ENCODE assay signal across 10 cellular contexts in genomic region chr10:55630491-55631056, GRCh38.
DNase-seq lines count a peak whose midpoint lies in the region; ATAC-seq and TF ChIP-seq lines count a peak whose summit lies in the region.
"Had no signal": no experiment of that assay in that cellular context is flagged by ENCODE, and none has a peak within 500 bp of the region (broad histone marks: within the 10 kb centered on the region; RNA-seq: fewer than 3 reads in every experiment).

No MANE protein-coding gene starts in this region.

- POLR2A ChIA-PET in Panc1 (lab: Charles Lee): no interaction called here
- POLR2A ChIA-PET in activated CD4-positive, alpha-beta T cell treated with anti-CD3 and anti-CD28 coated beads, Interleukin-2, amount 10 ng/mL, durations not matched to agents 7 days and 5 days (lab: Charles Lee): no interaction called here

- H3K27ac Mint-ChIP-seq in activated CD4-positive, alpha-beta T cell treated with anti-CD3 and anti-CD28 coated beads, Interleukin-2, amount 10 ng/mL, durations not matched to agents 7 days and 5 days: no peak overlapping the region
- no peak overlapping the region for H3K27ac Mint-ChIP-seq in activated T-helper 1 cell treated with anti-CD3 and anti-CD28 coated beads, Interleukin-12 subunit alpha, Interleukin-12 subunit beta, Interleukin-2, Interleukin-4 antibody, amounts not matched to agents 30 ng/mL and 10 ng/mL and 1 ng/mL, durations not matched to agents 14 hours and 24 hours and 36 hours
- H3K27ac Mint-ChIP-seq: memory B cell had no signal

- no peaks in the 10 kb centered on the region for H4K20me1 ChIP-seq in osteoblast (ENCODE audit: insufficient read depth, low read length)
- H4K20me1 ChIP-seq in Karpas-422 (ENCODE audit: insufficient read depth, low read depth, low read length): no peaks in the 10 kb centered on the region

- peaks cover 10% of the 10 kb centered on the region for H3K4me1 Mint-ChIP-seq in activated CD4-positive, alpha-beta T cell treated with anti-CD3 and anti-CD28 coated beads, Interleukin-2, amount 10 ng/mL, durations not matched to agents 7 days and 5 days
- H3K4me1 Mint-ChIP-seq in activated T-helper 1 cell treated with anti-CD3 and anti-CD28 coated beads, Interleukin-12 subunit alpha, Interleukin-12 subunit beta, Interleukin-2, Interleukin-4 antibody, amounts not matched to agents 30 ng/mL and 10 ng/mL and 1 ng/mL, durations not matched to agents 14 hours and 24 hours and 36 hours (ENCODE audit: low read depth): peaks cover 4% of the 10 kb centered on the region

- TF ChIP-seq CTCF in Panc1 (IDR thresholded peaks at IDR 0.05): no peak
- no peak for TF ChIP-seq CTCF in foreskin keratinocyte (conservative IDR thresholded peaks at IDR 0.05)
- TF ChIP-seq CTCF in osteoblast (IDR thresholded peaks at IDR 0.05; ENCODE audit: extremely low read depth, low read depth, low read length): no peak

- no peaks in the 10 kb centered on the region for H3K36me3 ChIP-seq in Panc1 (ENCODE audit: control insufficient read depth, insufficient read depth, low read length)
- H3K36me3 ChIP-seq in osteoblast (ENCODE audit: insufficient read depth, low read length): no peaks in the 10 kb centered on the region
- H3K36me3 ChIP-seq in Karpas-422 (ENCODE audit: insufficient read depth, low read length): no peaks in the 10 kb centered on the region

- peaks cover 2% of the 10 kb centered on the region for H3K9me3 Mint-ChIP-seq in activated CD4-positive, alpha-beta T cell treated with anti-CD3 and anti-CD28 coated beads, Interleukin-2, amount 10 ng/mL, durations not matched to agents 7 days and 5 days
- no peaks in the 10 kb centered on the region for H3K9me3 Mint-ChIP-seq in activated T-helper 1 cell treated with anti-CD3 and anti-CD28 coated beads, Interleukin-12 subunit alpha, Interleukin-12 subunit beta, Interleukin-2, Interleukin-4 antibody, amounts not matched to agents 30 ng/mL and 10 ng/mL and 1 ng/mL, durations not matched to agents 14 hours and 24 hours and 36 hours

- no peaks in the 10 kb centered on the region; the same call in 1 of the 2 replicates for H3K27me3 ChIP-seq in Panc1 (ENCODE audit: control insufficient read depth, insufficient read depth, low read length)
- peaks cover 53% of the 10 kb centered on the region for H3K27me3 ChIP-seq in foreskin keratinocyte
- H3K27me3 ChIP-seq in osteoblast (ENCODE audit: insufficient read depth, low read length): no peaks in the 10 kb centered on the region
- no peaks in the 10 kb centered on the region for H3K27me3 ChIP-seq in Karpas-422 (ENCODE audit: low read length)

- BruUV-seq in Panc1 (replicated peaks; lab: Mats Ljungman, UMichigan): no TSS peak

- 0 out of 2 replicates have a peak overlapping the region, but pooled peaks have one; percentile 9 for H3K27ac ChIP-seq in Panc1 (ENCODE audit: low read length)
- no peak overlapping the region for H3K27ac ChIP-seq in foreskin keratinocyte
- H3K27ac ChIP-seq in osteoblast (ENCODE audit: low read depth, low read length): no peak overlapping the region
- H3K27ac ChIP-seq in Karpas-422 (ENCODE audit: low read length): no peak overlapping the region

- ATAC-seq in Panc1: peak; percentile 64
- peak; percentile 32 for ATAC-seq in foreskin keratinocyte

- H3K27me3 Mint-ChIP-seq in activated CD4-positive, alpha-beta T cell treated with anti-CD3 and anti-CD28 coated beads, Interleukin-2, amount 10 ng/mL, durations not matched to agents 7 days and 5 days: peaks cover 38% of the 10 kb centered on the region
- H3K27me3 Mint-ChIP-seq in activated T-helper 1 cell treated with anti-CD3 and anti-CD28 coated beads, Interleukin-12 subunit alpha, Interleukin-12 subunit beta, Interleukin-2, Interleukin-4 antibody, amounts not matched to agents 30 ng/mL and 10 ng/mL and 1 ng/mL, durations not matched to agents 14 hours and 24 hours and 36 hours (ENCODE audit: insufficient read depth): peaks cover 32% of the 10 kb centered on the region

- DNase-seq in Ammon's horn (ENCODE audit: low spot score) (peak; percentile 43), Panc1 (ENCODE audit: low read depth, low spot score) (no peak), foreskin keratinocyte (peak in 1 of 2 donors; percentile 18), osteoblast (ENCODE audit: insufficient read length, low spot score, missing footprints) (peak; percentile 19), Karpas-422 (no peak), NCI-H2029 (lab: John Stamatoyannopoulos, UW) (no peak)
- no peak for DNase-seq in activated CD4-positive, alpha-beta T cell treated with anti-CD3 and anti-CD28 coated beads, Interleukin-2, amount 10 ng/mL, durations not matched to agents 7 days and 5 days
- no peak for DNase-seq in activated T-helper 1 cell treated with anti-CD3 and anti-CD28 coated beads, Interleukin-12 subunit alpha, Interleukin-12 subunit beta, Interleukin-2, Interleukin-4 antibody, amounts not matched to agents 30 ng/mL and 10 ng/mL and 1 ng/mL, durations not matched to agents 14 hours and 24 hours and 36 hours (ENCODE audit: low spot score)
- DNase-seq: DND-41 had no signal

- H3K4me3 ChIP-seq in Panc1 (ENCODE audit: low read depth in 2 of 2, low read length in 2 of 2): peak overlapping the region; percentile 54 to 65
- H3K4me3 ChIP-seq in osteoblast (ENCODE audit: insufficient read depth, low read length): no peak overlapping the region
- no peak overlapping the region for H3K4me3 ChIP-seq in Karpas-422 (ENCODE audit: low read length)

- H3K9me3 ChIP-seq in Panc1 (ENCODE audit: control insufficient read depth, insufficient read depth, low read depth, low read length): no peaks in the 10 kb centered on the region
- H3K9me3 ChIP-seq in osteoblast (ENCODE audit: low read depth, low read length): no peaks in the 10 kb centered on the region
- peaks cover 17% of the 10 kb centered on the region for H3K9me3 ChIP-seq in Karpas-422 (ENCODE audit: low read length)

- H3K4me1 ChIP-seq in Panc1 (ENCODE audit: control insufficient read depth, insufficient read depth, low read length) (no peaks in the 10 kb centered on the region), foreskin keratinocyte (no peaks in the 10 kb centered on the region), osteoblast (ENCODE audit: insufficient read depth, low read length) (no peaks in the 10 kb centered on the region), Karpas-422 (ENCODE audit: low read length) (no peaks in the 10 kb centered on the region)

- H3K79me2 ChIP-seq in osteoblast (ENCODE audit: insufficient read depth, low read length) (no peaks in the 10 kb centered on the region), Karpas-422 (ENCODE audit: low read length) (no peaks in the 10 kb centered on the region)

- H3K4me2 ChIP-seq in osteoblast (ENCODE audit: insufficient read depth, low read length) (peak overlapping the region; percentile 28), Karpas-422 (ENCODE audit: low read depth, low read length, poor library complexity, severe bottlenecking) (no peak overlapping the region)

- intact Hi-C loops in Panc1 (cut with micrococcal nuclease; ENCODE audit: unreplicated experiment): no loop called here
- intact Hi-C loops in activated T-helper 1 cell treated with anti-CD3 and anti-CD28 coated beads, Interleukin-12 subunit alpha, Interleukin-12 subunit beta, Interleukin-2, Interleukin-4 antibody, amounts not matched to agents 30 ng/mL and 10 ng/mL and 1 ng/mL, durations not matched to agents 14 hours and 24 hours and 36 hours (cut with micrococcal nuclease): no loop called here

- H2AFZ ChIP-seq in osteoblast (ENCODE audit: low read length) (no peak overlapping the region), Karpas-422 (ENCODE audit: low read length) (no peak overlapping the region)

- H3K9ac ChIP-seq in Karpas-422 (ENCODE audit: low read length): no peak overlapping the region

- CTCF ChIA-PET in Panc1 (lab: Charles Lee): interaction anchor here (1.2 kb wide), 1 partner anchor 82 kb away, joined by 5 read pairs; no protein-coding TSS in a partner anchor
- CTCF ChIA-PET in activated CD4-positive, alpha-beta T cell treated with anti-CD3 and anti-CD28 coated beads, Interleukin-2, amount 10 ng/mL, durations not matched to agents 7 days and 5 days (lab: Charles Lee): no interaction called here

- H3K36me3 Mint-ChIP-seq in activated CD4-positive, alpha-beta T cell treated with anti-CD3 and anti-CD28 coated beads, Interleukin-2, amount 10 ng/mL, durations not matched to agents 7 days and 5 days (ENCODE audit: low read depth): no peaks in the 10 kb centered on the region
- peaks cover 2% of the 10 kb centered on the region for H3K36me3 Mint-ChIP-seq in activated T-helper 1 cell treated with anti-CD3 and anti-CD28 coated beads, Interleukin-12 subunit alpha, Interleukin-12 subunit beta, Interleukin-2, Interleukin-4 antibody, amounts not matched to agents 30 ng/mL and 10 ng/mL and 1 ng/mL, durations not matched to agents 14 hours and 24 hours and 36 hours (ENCODE audit: low read depth)

- in situ Hi-C loops in Panc1 (cut with HindIII; ENCODE audit: low pct_unique_long_range_greater_than_20kb, low sequenced_read_pairs): no loop called here

- no peaks in the 10 kb centered on the region for H3K9me2 ChIP-seq in Karpas-422 (replicated peaks; ENCODE audit: insufficient read depth, low read length)

- no peak overlapping the region for H3K4me3 Mint-ChIP-seq in activated CD4-positive, alpha-beta T cell treated with anti-CD3 and anti-CD28 coated beads, Interleukin-2, amount 10 ng/mL, durations not matched to agents 7 days and 5 days
- H3K4me3 Mint-ChIP-seq in activated T-helper 1 cell treated with anti-CD3 and anti-CD28 coated beads, Interleukin-12 subunit alpha, Interleukin-12 subunit beta, Interleukin-2, Interleukin-4 antibody, amounts not matched to agents 30 ng/mL and 10 ng/mL and 1 ng/mL, durations not matched to agents 14 hours and 24 hours and 36 hours: no peak overlapping the region

Comparison
In these comparisons a context has a peak if more than half of its experiments do, and no peak if none do; other contexts are left out.
1. DNase-seq: peak in Ammon's horn (single experiment) and osteoblast (single experiment); none in Panc1 (single experiment), activated CD4-positive, alpha-beta T cell treated with anti-CD3 and anti-CD28 coated beads, Interleukin-2, amount 10 ng/mL, durations not matched to agents 7 days and 5 days (single experiment), activated T-helper 1 cell treated with anti-CD3 and anti-CD28 coated beads, Interleukin-12 subunit alpha, Interleukin-12 subunit beta, Interleukin-2, Interleukin-4 antibody, amounts not matched to agents 30 ng/mL and 10 ng/mL and 1 ng/mL, durations not matched to agents 14 hours and 24 hours and 36 hours (single experiment), Karpas-422 (single experiment) and NCI-H2029 (single experiment).
2. H3K4me3 ChIP-seq: peak in Panc1 (2 of 2); none in osteoblast (single experiment) and Karpas-422 (single experiment).